15 cellular contexts compared by ENCODE assay signal in genomic region chr6:111599259-111599658, GRCh38. TPM values are rescaled to one million over a fixed set of nuclear protein-coding genes. Genes with fewer than 3 reads are reported as not detected.
DNase-seq lines count a peak whose midpoint lies in the region; ATAC-seq and TF ChIP-seq lines count a peak whose summit lies in the region.
"Had no signal": no experiment of that assay in that cellular context is flagged by ENCODE, and none has a peak within 500 bp of the region (broad histone marks: within the 10 kb centered on the region; RNA-seq: fewer than 3 reads in every experiment).

No MANE protein-coding gene starts in this region.

- H3K27ac Mint-ChIP-seq in brain, result peak overlapping the region; percentile 2 to 99 (median 44)
- peak overlapping the region; percentile 5 for H3K27ac Mint-ChIP-seq in memory B cell
- H3K27ac Mint-ChIP-seq in stimulated activated memory B cell treated with anti-CD40 and anti-IgM and Interleukin-4, amounts not matched to agents 10 μg/mL and 1 μg/mL and 100 μg/mL, for 72 hours, result peak overlapping the region; percentile 6
- no peak overlapping the region for H3K27ac Mint-ChIP-seq in activated CD4-positive, alpha-beta T cell treated with anti-CD3 and anti-CD28 coated beads, Interleukin-2, amount 10 ng/mL, durations not matched to agents 7 days and 5 days
- H3K27ac Mint-ChIP-seq in CD8-positive, alpha-beta memory T cell, result peak overlapping the region in 2 of 8 donors; percentile 13 to 81
- H3K27ac Mint-ChIP-seq: activated B cell treated with CpG ODN at 0.5 μM for 24 hours; activated naive CD4-positive, alpha-beta T cell treated with anti-CD3 and anti-CD28 coated beads, Interleukin-2, amount 50 U/mL, for 24 hours had no signal

- no peak overlapping the region for H3K9ac ChIP-seq in DND-41 (ENCODE audit: low read depth, low read length)

- DNase-seq in DND-41, result no peak
- DNase-seq in memory B cell (ENCODE audit: low spot score in 2 of 2), result no peak
- no peak for DNase-seq in activated CD4-positive, alpha-beta T cell treated with anti-CD3 and anti-CD28 coated beads, Interleukin-2, amount 10 ng/mL, durations not matched to agents 7 days and 5 days
- DNase-seq in CD8-positive, alpha-beta memory T cell, result no peak
- no peak for DNase-seq in SKM-1 (lab: John Stamatoyannopoulos, UW; ENCODE audit: unreplicated experiment)
- DNase-seq in islet precursor cell, result no peak
- DNase-seq: activated B cell treated with CpG ODN at 0.5 μM for 24 hours, BE2C, H7, NCI-H69 had no signal

- H3K27me3 ChIP-seq in DND-41 (ENCODE audit: insufficient read depth, low read length, poor library complexity), result no peaks in the 10 kb centered on the region
- H3K27me3 ChIP-seq in CD8-positive, alpha-beta memory T cell (ENCODE audit: insufficient read depth, low read length, poor library complexity, severe bottlenecking), result no peaks in the 10 kb centered on the region
- H3K27me3 ChIP-seq: BE2C, breast epithelium had no signal

- H3K4me1 Mint-ChIP-seq in brain (peaks cover 45% of the 10 kb centered on the region), memory B cell (peaks cover 24% of the 10 kb centered on the region)
- H3K4me1 Mint-ChIP-seq in stimulated activated memory B cell treated with anti-CD40 and anti-IgM and Interleukin-4, amounts not matched to agents 10 μg/mL and 1 μg/mL and 100 μg/mL, for 72 hours, result peaks cover 23% of the 10 kb centered on the region
- H3K4me1 Mint-ChIP-seq in activated CD4-positive, alpha-beta T cell treated with anti-CD3 and anti-CD28 coated beads, Interleukin-2, amount 10 ng/mL, durations not matched to agents 7 days and 5 days, result peaks cover 29% of the 10 kb centered on the region
- peaks cover 34 to 46% (median 43%) of the 10 kb centered on the region in 3 donors for H3K4me1 Mint-ChIP-seq in CD8-positive, alpha-beta memory T cell

- H3K79me2 ChIP-seq in DND-41 (ENCODE audit: insufficient read depth, low read length), result peaks cover 49% of the 10 kb centered on the region

- no peaks in the 10 kb centered on the region for H3K9me3 ChIP-seq in DND-41 (ENCODE audit: insufficient read depth, low read length, severe bottlenecking)
- H3K9me3 ChIP-seq in CD8-positive, alpha-beta memory T cell (ENCODE audit: low read length), result no peaks in the 10 kb centered on the region
- H3K9me3 ChIP-seq: BE2C, breast epithelium had no signal

- no peak overlapping the region for H3K4me3 ChIP-seq in DND-41 (ENCODE audit: low read depth in 1 of 2, low read length in 2 of 2)
- no peak overlapping the region for H3K4me3 ChIP-seq in CD8-positive, alpha-beta memory T cell (ENCODE audit: low read length)
- H3K4me3 ChIP-seq: breast epithelium had no signal

- POLR2A ChIA-PET in activated CD4-positive, alpha-beta T cell treated with anti-CD3 and anti-CD28 coated beads, Interleukin-2, amount 10 ng/mL, durations not matched to agents 7 days and 5 days (lab: Charles Lee), result no interaction called here
- POLR2A ChIA-PET in CD8-positive, alpha-beta memory T cell (lab: Charles Lee), result no interaction called here

- TF ChIP-seq CTCF in DND-41 (IDR thresholded peaks at IDR 0.05; ENCODE audit: borderline replicate concordance, extremely low read depth, low read length, poor library complexity, severe bottlenecking), result no peak
- TF ChIP-seq CTCF in brain (conservative IDR thresholded peaks at IDR 0.05), result no peak

- H3K27ac ChIP-seq in DND-41 (ENCODE audit: low read length), result 0 out of 2 replicates have a peak overlapping the region, but pooled peaks have one; percentile 8
- no peak overlapping the region for H3K27ac ChIP-seq in CD8-positive, alpha-beta memory T cell (ENCODE audit: low read depth, low read length)

- H3K4me3 Mint-ChIP-seq in brain (no peak overlapping the region), memory B cell (no peak overlapping the region)
- H3K4me3 Mint-ChIP-seq in stimulated activated memory B cell treated with anti-CD40 and anti-IgM and Interleukin-4, amounts not matched to agents 10 μg/mL and 1 μg/mL and 100 μg/mL, for 72 hours, result no peak overlapping the region
- H3K4me3 Mint-ChIP-seq in activated CD4-positive, alpha-beta T cell treated with anti-CD3 and anti-CD28 coated beads, Interleukin-2, amount 10 ng/mL, durations not matched to agents 7 days and 5 days, result no peak overlapping the region
- H3K4me3 Mint-ChIP-seq in CD8-positive, alpha-beta memory T cell, result no peak overlapping the region
- H3K4me3 Mint-ChIP-seq: activated B cell treated with CpG ODN at 0.5 μM for 24 hours; activated naive CD4-positive, alpha-beta T cell treated with anti-CD3 and anti-CD28 coated beads, Interleukin-2, amount 50 U/mL, for 24 hours had no signal

- peaks cover 40% of the 10 kb centered on the region for H3K4me1 ChIP-seq in DND-41 (ENCODE audit: insufficient read depth, low read length)
- H3K4me1 ChIP-seq in CD8-positive, alpha-beta memory T cell (ENCODE audit: insufficient read depth, low read length), result peaks cover 7% of the 10 kb centered on the region

- H3K9me3 Mint-ChIP-seq in brain, result no peaks in the 10 kb centered on the region
- H3K9me3 Mint-ChIP-seq in memory B cell, result no peaks in the 10 kb centered on the region
- H3K9me3 Mint-ChIP-seq in stimulated activated memory B cell treated with anti-CD40 and anti-IgM and Interleukin-4, amounts not matched to agents 10 μg/mL and 1 μg/mL and 100 μg/mL, for 72 hours, result no peaks in the 10 kb centered on the region
- H3K9me3 Mint-ChIP-seq in activated CD4-positive, alpha-beta T cell treated with anti-CD3 and anti-CD28 coated beads, Interleukin-2, amount 10 ng/mL, durations not matched to agents 7 days and 5 days, result no peaks in the 10 kb centered on the region
- H3K9me3 Mint-ChIP-seq in CD8-positive, alpha-beta memory T cell, result no peaks in the 10 kb centered on the region
- H3K9me3 Mint-ChIP-seq: activated B cell treated with CpG ODN at 0.5 μM for 24 hours; activated naive CD4-positive, alpha-beta T cell treated with anti-CD3 and anti-CD28 coated beads, Interleukin-2, amount 50 U/mL, for 24 hours had no signal

- H3K36me3 Mint-ChIP-seq in brain, result no peaks in the 10 kb centered on the region
- H3K36me3 Mint-ChIP-seq in memory B cell, result peaks cover 11% of the 10 kb centered on the region
- peaks cover 21% of the 10 kb centered on the region for H3K36me3 Mint-ChIP-seq in stimulated activated memory B cell treated with anti-CD40 and anti-IgM and Interleukin-4, amounts not matched to agents 10 μg/mL and 1 μg/mL and 100 μg/mL, for 72 hours
- peaks cover 13% of the 10 kb centered on the region for H3K36me3 Mint-ChIP-seq in activated CD4-positive, alpha-beta T cell treated with anti-CD3 and anti-CD28 coated beads, Interleukin-2, amount 10 ng/mL, durations not matched to agents 7 days and 5 days (ENCODE audit: low read depth)
- H3K36me3 Mint-ChIP-seq in CD8-positive, alpha-beta memory T cell, result peaks cover 0 to 11% (median 10%) of the 10 kb centered on the region in 3 donors

- H3K36me3 ChIP-seq in DND-41 (ENCODE audit: insufficient read depth, low read length), result peaks cover 16% of the 10 kb centered on the region; the same call in 1 of the 2 replicates
- no peaks in the 10 kb centered on the region for H3K36me3 ChIP-seq in CD8-positive, alpha-beta memory T cell (ENCODE audit: insufficient read depth, low read length)
- H3K36me3 ChIP-seq: BE2C, breast epithelium had no signal

- H3K27me3 Mint-ChIP-seq in brain, result no peaks in the 10 kb centered on the region
- no peaks in the 10 kb centered on the region for H3K27me3 Mint-ChIP-seq in memory B cell
- H3K27me3 Mint-ChIP-seq in stimulated activated memory B cell treated with anti-CD40 and anti-IgM and Interleukin-4, amounts not matched to agents 10 μg/mL and 1 μg/mL and 100 μg/mL, for 72 hours, result no peaks in the 10 kb centered on the region
- no peaks in the 10 kb centered on the region for H3K27me3 Mint-ChIP-seq in activated CD4-positive, alpha-beta T cell treated with anti-CD3 and anti-CD28 coated beads, Interleukin-2, amount 10 ng/mL, durations not matched to agents 7 days and 5 days
- H3K27me3 Mint-ChIP-seq in CD8-positive, alpha-beta memory T cell, result peaks cover 0 to 1% of the 10 kb centered on the region in 2 donors
- H3K27me3 Mint-ChIP-seq: activated B cell treated with CpG ODN at 0.5 μM for 24 hours; activated naive CD4-positive, alpha-beta T cell treated with anti-CD3 and anti-CD28 coated beads, Interleukin-2, amount 50 U/mL, for 24 hours had no signal

- ATAC-seq in DND-41 (ENCODE audit: insufficient read depth, low read depth), result no peak
- no peak for ATAC-seq in memory B cell (ENCODE audit: low read depth)
- no peak for ATAC-seq in stimulated activated memory B cell treated with anti-CD40 and anti-IgM and Interleukin-4, amounts not matched to agents 10 μg/mL and 1 μg/mL and 100 μg/mL, for 72 hours
- ATAC-seq: HepG2 had no signal

- H4K20me1 ChIP-seq in DND-41 (ENCODE audit: insufficient read depth, low read length), result no peaks in the 10 kb centered on the region

- H2AFZ ChIP-seq in DND-41 (ENCODE audit: low read depth, low read length), result no peak overlapping the region

- CTCF ChIA-PET in activated CD4-positive, alpha-beta T cell treated with anti-CD3 and anti-CD28 coated beads, Interleukin-2, amount 10 ng/mL, durations not matched to agents 7 days and 5 days (lab: Charles Lee), result interaction anchor here (0.6 to 1.4 kb wide), 2 partner anchors 13 to 20 kb away, joined by 3 to 4 read pairs; no protein-coding TSS in a partner anchor
- CTCF ChIA-PET in CD8-positive, alpha-beta memory T cell (lab: Charles Lee), result no interaction called here

- H3K4me2 ChIP-seq in DND-41 (ENCODE audit: insufficient read depth, low read length), result no peak overlapping the region

RNA-seq across cellular contexts. Expression of gene TRAF3IP2, which starts 6.4 kb away (rescaled TPM):
- 102 TPM for polyA plus RNA-seq in brain (ENCODE audit: insufficient read depth, low read depth, low replicate concordance)
- total RNA-seq in activated CD4-positive, alpha-beta T cell treated with anti-CD3 and anti-CD28 coated beads, Interleukin-2, amount 10 ng/mL, durations not matched to agents 7 days and 5 days, result 10 to 100 TPM; 30.2 to 34.1 TPM
- 10 to 100 TPM; 11.3 to 12.2 TPM for total RNA-seq in CD8-positive, alpha-beta memory T cell
- 20.3 TPM for polyA plus RNA-seq in CD8-positive, alpha-beta memory T cell
